Comparison of ENCODE assay signal across 8 cellular contexts in genomic region chr12:53675701-53676607, GRCh38. TPM values are rescaled to one million over a fixed set of nuclear protein-coding genes. Genes with fewer than 3 reads are reported as not detected.
A peak's percentile ranks its signal among the peaks of the same experiment; 100 is the strongest.
DNase-seq lines count a peak whose midpoint lies in the region; ATAC-seq and TF ChIP-seq lines count a peak whose summit lies in the region.

ATP5MC2 (minus strand) TSS chr12:53676083; CDS start chr12:53672614, 3,469 bp downstream.

- peak within 1 kb of the TSS; percentile 96 for H3K4me3 Mint-ChIP-seq in nephron progenitor cell
- H3K4me3 Mint-ChIP-seq in stimulated activated naive CD8-positive, alpha-beta T cell treated with anti-CD3 and anti-CD28 coated beads, Interleukin-15, amount 100 ng/mL, for 72 hours, result peak within 1 kb of the TSS; percentile 76 to 86

- no peaks in the 10 kb centered on the region for H3K9me3 Mint-ChIP-seq in nephron progenitor cell
- H3K9me3 Mint-ChIP-seq in stimulated activated naive CD8-positive, alpha-beta T cell treated with anti-CD3 and anti-CD28 coated beads, Interleukin-15, amount 100 ng/mL, for 72 hours, result no peaks in the 10 kb centered on the region

- peak within 1 kb of the TSS; percentile 78 for H3K4me3 ChIP-seq in HAP-1
- H3K4me3 ChIP-seq in MG63, result peak within 1 kb of the TSS; percentile 96
- peak within 1 kb of the TSS; percentile 99 for H3K4me3 ChIP-seq in fibroblast of the aortic adventitia (ENCODE audit: low read depth, low read length)

- in situ Hi-C loops in HAP-1 (cut with MboI; ENCODE audit: low sequenced_read_pairs), result loop anchor here (10.0 kb wide), 1 partner anchor 131 kb away; no protein-coding TSS in a partner anchor

- H3K27me3 ChIP-seq in HAP-1 (ENCODE audit: low read depth) (peaks cover 10% of the 10 kb centered on the region), MG63 (no peaks in the 10 kb centered on the region)

- peaks cover 15% of the 10 kb centered on the region for H3K4me1 ChIP-seq in HAP-1

- peak; percentile 95 for ATAC-seq in stimulated activated naive CD8-positive, alpha-beta T cell treated with anti-CD3 and anti-CD28 coated beads, Interleukin-15, amount 100 ng/mL, for 72 hours

- H3K36me3 ChIP-seq in HAP-1 (replicated peaks), result peaks cover 36% of the 10 kb centered on the region
- H3K36me3 ChIP-seq in MG63, result peaks cover 42% of the 10 kb centered on the region

- peaks cover 32% of the 10 kb centered on the region for H3K36me3 Mint-ChIP-seq in nephron progenitor cell (ENCODE audit: low read depth)

- H3K27ac Mint-ChIP-seq in nephron progenitor cell, result peak within 1 kb of the TSS; percentile 72
- peak within 1 kb of the TSS; percentile 91 to 94 for H3K27ac Mint-ChIP-seq in stimulated activated naive CD8-positive, alpha-beta T cell treated with anti-CD3 and anti-CD28 coated beads, Interleukin-15, amount 100 ng/mL, for 72 hours

- H3K9me3 ChIP-seq in HAP-1, result no peaks in the 10 kb centered on the region
- H3K9me3 ChIP-seq in MG63, result no peaks in the 10 kb centered on the region

- H3K4me1 Mint-ChIP-seq in nephron progenitor cell, result peaks cover 60% of the 10 kb centered on the region
- peaks cover 42% of the 10 kb centered on the region for H3K4me1 Mint-ChIP-seq in stimulated activated naive CD8-positive, alpha-beta T cell treated with anti-CD3 and anti-CD28 coated beads, Interleukin-15, amount 100 ng/mL, for 72 hours

- peak; percentile 97 for TF ChIP-seq CTCF in fibroblast of the aortic adventitia (IDR thresholded peaks at IDR 0.05; ENCODE audit: insufficient read depth, low read length)
- peak; percentile 95 for TF ChIP-seq CTCF in nephron progenitor cell (IDR thresholded peaks at IDR 0.05)

- peaks cover 2% of the 10 kb centered on the region for H3K27me3 Mint-ChIP-seq in nephron progenitor cell (ENCODE audit: low read depth, poor library complexity)
- peaks cover 31% of the 10 kb centered on the region for H3K27me3 Mint-ChIP-seq in stimulated activated naive CD8-positive, alpha-beta T cell treated with anti-CD3 and anti-CD28 coated beads, Interleukin-15, amount 100 ng/mL, for 72 hours

- DNase-seq in GF-D8 (lab: John Stamatoyannopoulos, UW) (peak; percentile 97), HAP-1 (ENCODE audit: low spot score in 2 of 2) (peak; percentile 96 to 97), MG63 (peak; percentile 96), SHP77 treated with DMSO at 0.1 percent for 48 hours (lab: John Stamatoyannopoulos, UW) (peak; percentile 97), fibroblast of the aortic adventitia (ENCODE audit: low read depth) (peak; percentile 99), nephron progenitor cell (peak; percentile 97)
- peak; percentile 99 for DNase-seq in activated effector memory CD4-positive, alpha-beta T cell treated with anti-CD3 and anti-CD28 coated beads, Interleukin-2, amount 50 U/mL, for 16 hours
- DNase-seq in stimulated activated naive CD8-positive, alpha-beta T cell treated with anti-CD3 and anti-CD28 coated beads, Interleukin-15, amount 100 ng/mL, for 72 hours, result peak; percentile 97 to 99

RNA-seq across cellular contexts. Expression of gene ATP5MC2, which starts in this region (rescaled TPM):
- total RNA-seq in MG63 (2014; rRNA removed; shearing (Covaris generic); ENCODE audit: low replicate concordance), result 213 and 230 TPM in 2 replicates
- 45.2 and 147 TPM in 2 replicates for total RNA-seq in fibroblast of the aortic adventitia (ENCODE audit: low replicate concordance)

Comparison
In these comparisons a context has a peak if more than half of its experiments do, and no peak if none do; other contexts are left out.
1. Peak in every context shown above with its lines: DNase-seq, ATAC-seq and H3K4me3 ChIP-seq.